Comparison of ENCODE assay signal across 17 cellular contexts in genomic region chr11:75433443-75433842, GRCh38. TPM values are rescaled to one million over a fixed set of nuclear protein-coding genes. Genes with fewer than 3 reads are reported as not detected.
A peak's percentile ranks its signal among the peaks of the same experiment; 100 is the strongest.
DNase-seq lines count a peak whose midpoint lies in the region; ATAC-seq and TF ChIP-seq lines count a peak whose summit lies in the region.
"Had no signal": no experiment of that assay in that cellular context is flagged by ENCODE, and none has a peak within 500 bp of the region (broad histone marks: within the 10 kb centered on the region; RNA-seq: fewer than 3 reads in every experiment).

No MANE protein-coding gene starts in this region.

- H3K27ac ChIP-seq in CD4-positive, alpha-beta T cell (ENCODE audit: low read depth, low read length) = no peak overlapping the region
- no peak overlapping the region for H3K27ac ChIP-seq in HUES6 (ENCODE audit: low read depth, low read length)
- H3K27ac ChIP-seq in neural progenitor cell = no peak overlapping the region

- peak overlapping the region; percentile 23 for H3K4me3 Mint-ChIP-seq in CD4-positive, alpha-beta T cell
- H3K4me3 Mint-ChIP-seq in endothelial cell (ENCODE audit: unreplicated experiment) = no peak overlapping the region
- H3K4me3 Mint-ChIP-seq in neural progenitor cell = peak overlapping the region; percentile 60
- H3K4me3 Mint-ChIP-seq: CD4-positive, alpha-beta memory T cell had no signal

- H3K4me3 ChIP-seq in HUES6 (ENCODE audit: low read depth, low read length) (peak overlapping the region; percentile 54), neural progenitor cell (peak overlapping the region; percentile 51)
- H3K4me3 ChIP-seq: GM12878 had no signal

- ATAC-seq in CD4-positive, alpha-beta T cell (ENCODE audit: poor library complexity) = no peak
- no peak for ATAC-seq in HG02938 (IDR thresholded peaks at IDR 0.05; ENCODE audit: unreplicated experiment)
- no peak for ATAC-seq in HG02571 (IDR thresholded peaks at IDR 0.05; ENCODE audit: unreplicated experiment)
- no peak for ATAC-seq in HG03108 (IDR thresholded peaks at IDR 0.05; ENCODE audit: unreplicated experiment)
- ATAC-seq: GM12878 had no signal

- no peak for DNase-seq in CD4-positive, alpha-beta T cell
- DNase-seq in endothelial cell (ENCODE audit: low spot score) (no peak), neural progenitor cell (ENCODE audit: low spot score) (no peak), NCI-H2171 (lab: John Stamatoyannopoulos, UW) (no peak)
- DNase-seq: Calu3; CD4-positive, alpha-beta memory T cell; GOT3; KG1; NCI-H1694 treated with DMSO at 0.1 percent for 48 hours; NCI-H2227 treated with DMSO at 0.1 percent for 48 hours; NCI-H774; SHP77 had no signal

- H3K27me3 ChIP-seq in CD4-positive, alpha-beta T cell (ENCODE audit: control insufficient read depth, insufficient read depth, low read length) = peaks cover 38% of the 10 kb centered on the region
- H3K27me3 ChIP-seq in HUES6 (ENCODE audit: control insufficient read depth, insufficient read depth, low read length) (peaks cover 56% of the 10 kb centered on the region), neural progenitor cell (peaks cover 53% of the 10 kb centered on the region)

- peak overlapping the region; percentile 97 for H3K4me2 ChIP-seq in neural progenitor cell

- CTCF ChIA-PET in CD4-positive, alpha-beta T cell (lab: Charles Lee) = no interaction called here

- H3K36me3 ChIP-seq in HUES6 (ENCODE audit: control insufficient read depth, insufficient read depth, low read length) = 0 out of 2 replicates have a peak, but pooled peaks cover 4% of the 10 kb centered on the region
- no peaks in the 10 kb centered on the region for H3K36me3 ChIP-seq in neural progenitor cell

- intact Hi-C loops in CD4-positive, alpha-beta T cell (cut with DNase I, micrococcal nuclease) = loop anchor here in 1 of 2 experiments (5.0 kb wide), 1 partner anchor 36 kb away; the partner anchor contains the start of gene RPS3

- no peaks in the 10 kb centered on the region for H3K9me3 Mint-ChIP-seq in CD4-positive, alpha-beta T cell
- H3K9me3 Mint-ChIP-seq in endothelial cell (ENCODE audit: unreplicated experiment) = no peaks in the 10 kb centered on the region
- peaks cover 12% of the 10 kb centered on the region for H3K9me3 Mint-ChIP-seq in neural progenitor cell

- peaks cover 22% of the 10 kb centered on the region for H3K4me1 Mint-ChIP-seq in CD4-positive, alpha-beta T cell (ENCODE audit: low read depth)
- H3K4me1 Mint-ChIP-seq in endothelial cell (ENCODE audit: unreplicated experiment) (peaks cover 44% of the 10 kb centered on the region), neural progenitor cell (peaks cover 35% of the 10 kb centered on the region)

- H3K79me2 ChIP-seq in neural progenitor cell (ENCODE audit: low read depth) = no peaks in the 10 kb centered on the region

- peaks cover 46% of the 10 kb centered on the region for H3K27me3 Mint-ChIP-seq in CD4-positive, alpha-beta T cell
- peaks cover 60% of the 10 kb centered on the region for H3K27me3 Mint-ChIP-seq in endothelial cell (ENCODE audit: unreplicated experiment)
- H3K27me3 Mint-ChIP-seq in neural progenitor cell (ENCODE audit: insufficient read depth, low read depth) = peaks cover 38% of the 10 kb centered on the region

- H3K4me1 ChIP-seq in HUES6 (ENCODE audit: control insufficient read depth, insufficient read depth, low read length) (peaks cover 24% of the 10 kb centered on the region), neural progenitor cell (peaks cover 20% of the 10 kb centered on the region)

- H3K9ac ChIP-seq in HUES6 (ENCODE audit: low read length) = no peak overlapping the region
- H3K9ac ChIP-seq in neural progenitor cell = no peak overlapping the region

- peaks cover 34% of the 10 kb centered on the region for H3F3A ChIP-seq in neural progenitor cell (ENCODE audit: low read depth)

- POLR2A ChIA-PET in CD4-positive, alpha-beta T cell (lab: Charles Lee) = no interaction called here

- peaks cover 20% of the 10 kb centered on the region for H4K20me1 ChIP-seq in neural progenitor cell (ENCODE audit: low read depth)

- peak overlapping the region; percentile 82 for H2AFZ ChIP-seq in neural progenitor cell (replicated peaks)

- no peak overlapping the region for H3K27ac Mint-ChIP-seq in CD4-positive, alpha-beta T cell
- H3K27ac Mint-ChIP-seq in endothelial cell (ENCODE audit: unreplicated experiment) (peak overlapping the region; percentile 43), neural progenitor cell (peak overlapping the region; percentile 60)

- H3K9me3 ChIP-seq in CD4-positive, alpha-beta T cell (ENCODE audit: control insufficient read depth, low read length) = no peaks in the 10 kb centered on the region
- peaks cover 10% of the 10 kb centered on the region for H3K9me3 ChIP-seq in HUES6 (ENCODE audit: control insufficient read depth, insufficient read depth, low read depth, low read length)
- H3K9me3 ChIP-seq in neural progenitor cell (ENCODE audit: low read depth) = peaks cover 9% of the 10 kb centered on the region

- peaks cover 5% of the 10 kb centered on the region for H3K36me3 Mint-ChIP-seq in CD4-positive, alpha-beta T cell (ENCODE audit: low read depth)
- peaks cover 69% of the 10 kb centered on the region for H3K36me3 Mint-ChIP-seq in endothelial cell (ENCODE audit: low read depth, unreplicated experiment)
- H3K36me3 Mint-ChIP-seq in neural progenitor cell = peaks cover 7% of the 10 kb centered on the region

- TF ChIP-seq CTCF in CD4-positive, alpha-beta T cell (IDR thresholded peaks at IDR 0.05) = no peak
- no peak for TF ChIP-seq CTCF in endothelial cell (IDR thresholded peaks at IDR 0.05; ENCODE audit: unreplicated experiment)
- TF ChIP-seq CTCF in neural progenitor cell (IDR thresholded peaks at IDR 0.05) = no peak

RNA-seq across cellular contexts. Expression of gene KLHL35, which starts 0.4 kb away (rescaled TPM):
- total RNA-seq in CD4-positive, alpha-beta T cell = under 1 TPM; 0.33 to 0.81 TPM
- 2.8 TPM for total RNA-seq in endothelial cell (ENCODE audit: unreplicated experiment)
- 1.2 and 1.5 TPM in 2 replicates for total RNA-seq in neural progenitor cell (ENCODE audit: low replicate concordance)

RNA-seq across cellular contexts. Expression of gene RPS3, which starts 34.1 kb away (rescaled TPM):
- 1,000 to 10,000 TPM; 4,753 to 4,828 TPM for total RNA-seq in CD4-positive, alpha-beta T cell
- 3,784 TPM for total RNA-seq in endothelial cell (ENCODE audit: unreplicated experiment)
- 1,927 and 1,962 TPM in 2 replicates for total RNA-seq in neural progenitor cell (ENCODE audit: low replicate concordance)
